11 cellular contexts compared by ENCODE assay signal in genomic region chr18:9494778-9495302, GRCh38. TPM values are rescaled to one million over a fixed set of nuclear protein-coding genes. Genes with fewer than 3 reads are reported as not detected.
DNase-seq lines count a peak whose midpoint lies in the region; ATAC-seq, FAIRE-seq and TF ChIP-seq lines count a peak whose summit lies in the region.
"Had no signal": no experiment of that assay in that cellular context is flagged by ENCODE, and none has a peak within 500 bp of the region (broad histone marks: within the 10 kb centered on the region; RNA-seq: fewer than 3 reads in every experiment).

No MANE protein-coding gene starts in this region.

- no TSS peak for BruUV-seq in K562 (replicated peaks; lab: Mats Ljungman, UMichigan)

- H3K9me3 ChIP-seq in K562 (replicated peaks; ENCODE audit: control insufficient read depth, insufficient read depth, low read depth, low read length) (no peaks in the 10 kb centered on the region), T-helper 17 cell (ENCODE audit: control insufficient read depth, low read length, poor library complexity, severe bottlenecking) (no peaks in the 10 kb centered on the region)
- H3K9me3 ChIP-seq: ascending aorta had no signal

- H3K27me3 ChIP-seq in K562 (ENCODE audit: control insufficient read depth in 2 of 2, insufficient read depth in 2 of 2, low read length in 2 of 2) = no peaks in the 10 kb centered on the region
- H3K27me3 ChIP-seq: ascending aorta had no signal

- H3K27ac Mint-ChIP-seq in CD14-positive monocyte (peak overlapping the region in 6 of 7 donors; percentile 38 to 84 (median 66)), T-helper 17 cell (no peak overlapping the region)
- H3K27ac Mint-ChIP-seq: T-helper 1 cell treated with Interleukin-12 subunit alpha and Interleukin-12 subunit beta and Interleukin-4 antibody, amounts not matched to agents 30 μg/mL and 1 μg/mL, for 36 hours had no signal

- peaks cover 13% of the 10 kb centered on the region; the same call in 1 of the 3 replicates for H3K36me3 ChIP-seq in K562 (ENCODE audit: control insufficient read depth, insufficient read depth, low read length)
- H3K36me3 ChIP-seq: ascending aorta had no signal

- peak overlapping the region; percentile 4 to 12 for H3K4me3 Mint-ChIP-seq in CD14-positive monocyte
- H3K4me3 Mint-ChIP-seq in T-helper 17 cell = no peak overlapping the region
- H3K4me3 Mint-ChIP-seq: T-helper 1 cell treated with Interleukin-12 subunit alpha and Interleukin-12 subunit beta and Interleukin-4 antibody, amounts not matched to agents 30 μg/mL and 1 μg/mL, for 36 hours had no signal

- POLR2A ChIA-PET in K562 (lab: Yijun Ruan, JAX) = interaction anchor here (0.8 kb wide), 1 partner anchor 911 kb away, joined by 4 read pairs; no protein-coding TSS in a partner anchor

- in situ Hi-C loops in K562 (cut with MboI) = no loop called here

- no peak for TF ChIP-seq POLR2A in K562 (conservative IDR thresholded peaks at IDR 0.05)

- no peak for TF ChIP-seq RAD21 in K562 (CRISPR knock-in tag; conservative IDR thresholded peaks at IDR 0.05 in 1 of 2, IDR thresholded peaks at IDR 0.05 in 1 of 2)

- H3K9me1 ChIP-seq in K562 (ENCODE audit: control insufficient read depth, insufficient read depth, low read length) = no peaks in the 10 kb centered on the region

- H3K27me3 Mint-ChIP-seq in CD14-positive monocyte (ENCODE audit: low read depth in 3 of 3) = peaks cover 0 to under 1% (median 0%) of the 10 kb centered on the region in 3 donors
- no peaks in the 10 kb centered on the region for H3K27me3 Mint-ChIP-seq in T-helper 17 cell

- FAIRE-seq in K562 (lab: Jason Lieb, UNC) = peak; percentile 11

- H3K4me1 Mint-ChIP-seq in CD14-positive monocyte = peaks cover 20% of the 10 kb centered on the region
- peaks cover 35% of the 10 kb centered on the region for H3K4me1 Mint-ChIP-seq in T-helper 17 cell

- peaks cover 80% of the 10 kb centered on the region for H3K79me2 ChIP-seq in K562 (ENCODE audit: control insufficient read depth, insufficient read depth, low read length)

- no peak overlapping the region for H3K4me3 ChIP-seq in K562
- H3K4me3 ChIP-seq: ascending aorta had no signal

- TF ChIP-seq CTCF in CD14-positive monocyte (IDR thresholded peaks at IDR 0.05) = no peak
- no peak for TF ChIP-seq CTCF in K562 (IDR thresholded peaks at IDR 0.05 in 2 of 3, conservative IDR thresholded peaks at IDR 0.05 in 1 of 3; ENCODE audit: insufficient read depth in 2 of 3, low read depth in 1 of 3, low read length in 3 of 3)

- ATAC-seq in GM19438 (IDR thresholded peaks at IDR 0.05; ENCODE audit: low read depth, unreplicated experiment) (peak; percentile 85), HG03460 (IDR thresholded peaks at IDR 0.05; ENCODE audit: unreplicated experiment) (peak; percentile 88), K562 (peak; percentile 55), HG02798 (IDR thresholded peaks at IDR 0.05; ENCODE audit: poor library complexity, unreplicated experiment) (no peak), T-helper 17 cell (no peak)

- H3K4me2 ChIP-seq in K562 (ENCODE audit: insufficient read depth, low read length) = no peak overlapping the region

- CTCF ChIA-PET in K562 (lab: Yijun Ruan, JAX; ENCODE audit: low intra/inter-chr PET ratio) = no interaction called here

- H3K4me1 ChIP-seq in K562 (replicated peaks in 1 of 2; ENCODE audit: control insufficient read depth in 2 of 2, insufficient read depth in 2 of 2, low read length in 2 of 2) = peaks cover 0 to 9% of the 10 kb centered on the region in 2 experiments; a peak in 1 of 5 replicates
- H3K4me1 ChIP-seq: ascending aorta had no signal

- peaks cover 4 to 14% (median 8%) of the 10 kb centered on the region in 7 donors for H3K9me3 Mint-ChIP-seq in CD14-positive monocyte

- H3K27ac ChIP-seq in K562 (ENCODE audit: extremely low read depth, low read depth, low read length) = no peak overlapping the region
- H3K27ac ChIP-seq: ascending aorta had no signal

- H4K20me1 ChIP-seq in K562 (replicated peaks; ENCODE audit: control insufficient read depth, insufficient read depth, low read length) = peaks cover 4% of the 10 kb centered on the region; the same call in 1 of the 2 replicates

- TF ChIP-seq EP300 in K562 (IDR thresholded peaks at IDR 0.05; ENCODE audit: low read length) = no peak

- H3K36me3 Mint-ChIP-seq in CD14-positive monocyte = peaks cover 13 to 16% of the 10 kb centered on the region in 2 donors
- H3K36me3 Mint-ChIP-seq in T-helper 17 cell (ENCODE audit: low read depth) = no peaks in the 10 kb centered on the region

- H3K9ac ChIP-seq in K562 (ENCODE audit: insufficient read depth in 1 of 2, low read depth in 2 of 2, low read length in 2 of 2) = no peak overlapping the region

- H2AFZ ChIP-seq in K562 (ENCODE audit: low read depth, low read length) = no peak overlapping the region

- DNase-seq in CD14-positive monocyte (ENCODE audit: low spot score) (no peak), K562 (ENCODE audit: extremely low read depth in 1 of 4, low spot score in 3 of 4) (no peak), T1000 (lab: John Stamatoyannopoulos, UW) (no peak), HPDE6-E6E7 (ENCODE audit: extremely low spot score) (no peak), T-helper 17 cell (no peak)
- DNase-seq: stimulated activated CD4-positive, alpha-beta T cell treated with anti-CD3 and anti-CD28 coated beads, Interleukin-12 subunit alpha, Interleukin-12 subunit beta, amount 100 ng/mL, for 4 hours had no signal

- 54% methylated on average over 9 of the region's 9 CpGs for WGBS in K562 (ENCODE audit: insufficient coverage, low coverage, missing lambda C conversion rate)

- intact Hi-C loops in CD14-positive monocyte (cut with micrococcal nuclease) (no loop called here), K562 (cut with micrococcal nuclease) (no loop called here)

TF ChIP-seq in K562, 482 proteins besides CTCF, POLR2A, EP300 and RAD21 (continues in another document):
- no peak for TF ChIP-seq SIRT6 (IDR thresholded peaks at IDR 0.05; ENCODE audit: low read depth, low read length)
- TF ChIP-seq SOX6 (IDR thresholded peaks at IDR 0.05) = peak; percentile 21; the same call in 1 of the 2 replicates
- TF ChIP-seq ZNF398 (CRISPR knock-in tag; IDR thresholded peaks at IDR 0.05) = no peak
- peak; percentile 43; the same call in 1 of the 2 replicates for TF ChIP-seq HDAC8 (tag; IDR thresholded peaks at IDR 0.05)
- no peak for TF ChIP-seq TFE3 (CRISPR knock-in tag; IDR thresholded peaks at IDR 0.05)
- TF ChIP-seq ZNF274 (IDR thresholded peaks at IDR 0.05; ENCODE audit: borderline replicate concordance, low read depth, low read length) = no peak

RNA-seq across cellular contexts. Expression of gene RALBP1, which starts 19.5 kb away (rescaled TPM):
- polyA plus RNA-seq in CD14-positive monocyte (10 to 100 TPM; 32.8 to 36.0 TPM), K562 (2011; rRNA removed) (58.3 and 58.4 TPM in 2 replicates), K562 (2014; fragmentation: Illumina TruSeq; extraction: Trizol) (56.1 and 61.3 TPM in 2 replicates), K562 (2014; fragmentation: Nextera tagmentation; extraction: Ambion mirVana) (10 to 100 TPM; 10.9 to 13.1 TPM), K562 (2014; rRNA removed) (60.4 and 69.6 TPM in 2 replicates)
- total RNA-seq in K562 (2011; cell fraction: chromatin; rRNA removed; ENCODE audit: low replicate concordance) = 20.8 and 41.1 TPM in 2 replicates
- total RNA-seq in K562 (2011; cell fraction: nucleolus; rRNA removed) = 20.5 and 24.7 TPM in 2 replicates
- total RNA-seq in K562 (2011; cell fraction: nucleoplasm; rRNA removed) = 29.5 and 36.5 TPM in 2 replicates
- total RNA-seq in K562 (2014; rRNA removed) (64.5 and 68.0 TPM in 2 replicates), K562 (2014; rRNA removed; fragmentation: Illumina TruSeq; extraction: Trizol) (60.2 and 67.7 TPM in 2 replicates), K562 (2015; rRNA removed; fragmentation: Illumina TruSeq; extraction: Trizol) (62.5 and 65.9 TPM in 2 replicates), K562 (2021) (65.3 and 70.0 TPM in 2 replicates), T-helper 17 cell (10 to 100 TPM; 24.1 to 25.3 TPM)
- polyA plus RNA-seq in K562 (2011; cell fraction: cytosol; rRNA removed) = 62.4 and 72.6 TPM in 2 replicates
- 30.6 and 32.7 TPM in 2 replicates for polyA plus RNA-seq in K562 (2011; cell fraction: nucleus; rRNA removed)
- polyA plus RNA-seq in K562 (2012) = 46.1 and 50.9 TPM in 2 replicates
- 74.0 and 77.6 TPM in 2 replicates for polyA minus RNA-seq in K562 (2011; rRNA and poly(A)+ RNA removed)
- polyA minus RNA-seq in K562 (2011; cell fraction: cytosol; rRNA and poly(A)+ RNA removed) = 44.2 and 45.3 TPM in 2 replicates
- 20.2 and 27.3 TPM in 2 replicates for polyA minus RNA-seq in K562 (2011; cell fraction: nucleus; rRNA and poly(A)+ RNA removed)

Comparison
In these comparisons a context has a peak if more than half of its experiments do, and no peak if none do; other contexts are left out.
1. ATAC-seq: peak in GM19438 (single experiment), HG03460 (single experiment) and K562 (single experiment); none in HG02798 (single experiment) and T-helper 17 cell (single experiment).